Comparison of ENCODE assay signal across 8 cellular contexts in genomic region chr1:154937051-154937987, GRCh38. TPM values are rescaled to one million over a fixed set of nuclear protein-coding genes. Genes with fewer than 3 reads are reported as not detected.
DNase-seq lines count a peak whose midpoint lies in the region; ATAC-seq and TF ChIP-seq lines count a peak whose summit lies in the region.

No MANE protein-coding gene starts in this region.

- DNase-seq in Ammon's horn (ENCODE audit: low spot score) (peak; percentile 97), NCI-H345 treated with DMSO at 0.1 percent for 48 hours (lab: John Stamatoyannopoulos, UW; ENCODE audit: unreplicated experiment) (peak; percentile 99), chondrocyte (ENCODE audit: low spot score) (peak; percentile 97), left colon (peak; percentile 94)
- peak; percentile 82 for DNase-seq in activated CD4-positive, CD25-positive, alpha-beta regulatory T cell treated with anti-CD3 and anti-CD28 coated beads, Interleukin-2, amount 50 U/mL, for 16 hours (ENCODE audit: low read depth, low spot score)
- peak; percentile 79 to 81 for DNase-seq in stimulated activated CD4-positive, alpha-beta T cell treated with anti-CD3 and anti-CD28 coated beads, Interleukin-1b, Interleukin-23, amount 100 ng/mL, for 4 hours (ENCODE audit: low read depth in 2 of 2)

- ATAC-seq in GM19035 (IDR thresholded peaks at IDR 0.05; ENCODE audit: unreplicated experiment) (peak; percentile 58), HG03342 (IDR thresholded peaks at IDR 0.05; ENCODE audit: unreplicated experiment) (peak; percentile 65), left colon (peak; percentile 76)

- peaks cover 34% of the 10 kb centered on the region for H3K4me1 Mint-ChIP-seq in chondrocyte (ENCODE audit: low read depth)

- peak; percentile 69 for TF ChIP-seq CTCF in chondrocyte (IDR thresholded peaks at IDR 0.05)

- no peaks in the 10 kb centered on the region for H3K9me3 Mint-ChIP-seq in chondrocyte (ENCODE audit: low read depth)

- H3K27ac Mint-ChIP-seq in chondrocyte (ENCODE audit: unreplicated experiment) = peak overlapping the region; percentile 98

- intact Hi-C loops in left colon (cut with DNase I, micrococcal nuclease) = no loop called here

- no peaks in the 10 kb centered on the region for H3K36me3 Mint-ChIP-seq in chondrocyte (ENCODE audit: low read depth)

- H3K4me3 Mint-ChIP-seq in chondrocyte (ENCODE audit: unreplicated experiment) = peak overlapping the region; percentile 93

- H3K27me3 Mint-ChIP-seq in chondrocyte (ENCODE audit: low read depth) = no peaks in the 10 kb centered on the region

RNA-seq across cellular contexts. Expression of gene PMVK, which starts 0.8 kb away (rescaled TPM):
- total RNA-seq in chondrocyte (27.5 to 31.6 TPM (median 30.7 TPM) in 3 replicates), left colon (10 to 100 TPM; 33.4 to 34.0 TPM)

RNA-seq across cellular contexts. Expression of gene PBXIP1, which starts 18.6 kb away (rescaled TPM):
- total RNA-seq in chondrocyte = 47.1 to 60.2 TPM (median 57.1 TPM) in 3 replicates
- total RNA-seq in left colon = 10 to 100 TPM; 33.4 to 61.2 TPM

RNA-seq across cellular contexts. Expression of gene PYGO2, which starts 24.3 kb away (rescaled TPM):
- total RNA-seq in chondrocyte (23.2 to 27.2 TPM (median 24.0 TPM) in 3 replicates), left colon (10 to 100 TPM; 27.0 to 31.3 TPM)

RNA-seq across cellular contexts. Expression of gene SHC1, which starts 33.2 kb away (rescaled TPM):
- total RNA-seq in chondrocyte (251 to 316 TPM (median 256 TPM) in 3 replicates), left colon (100 to 1,000 TPM in 1 of 2 donors, 10 to 100 TPM in 1; 95.3 to 108 TPM)

RNA-seq across cellular contexts. Expression of gene CKS1B, which starts 37.2 kb away (rescaled TPM):
- 23.2 to 34.0 TPM (median 26.8 TPM) in 3 replicates for total RNA-seq in chondrocyte
- 10 to 100 TPM; 22.8 to 35.7 TPM for total RNA-seq in left colon

Comparison
In these comparisons a context has a peak if more than half of its experiments do, and no peak if none do; other contexts are left out.
1. Peak in every context shown above with its lines: DNase-seq and ATAC-seq.